ENCODE assay signal across 33 cellular contexts in genomic region chr6:74366634-74367033, GRCh38.
DNase-seq lines count a peak whose midpoint lies in the region; ATAC-seq and TF ChIP-seq lines count a peak whose summit lies in the region.
"Had no signal": no experiment of that assay in that cellular context is flagged by ENCODE, and none has a peak within 500 bp of the region (broad histone marks: within the 10 kb centered on the region; RNA-seq: fewer than 3 reads in every experiment).

No MANE protein-coding gene starts in this region.

- no peaks in the 10 kb centered on the region for H3K79me2 ChIP-seq in ACC112 (ENCODE audit: control insufficient read depth, insufficient read depth, low read length, unreplicated experiment)

- H3K4me1 ChIP-seq in ACC112 (ENCODE audit: control insufficient read depth, insufficient read depth, low read length, unreplicated experiment) = peaks cover 42% of the 10 kb centered on the region
- H3K4me1 ChIP-seq: ascending aorta, gastroesophageal sphincter, left ventricle myocardium inferior, uterus had no signal

- no peak for ATAC-seq in HG02973 (IDR thresholded peaks at IDR 0.05; ENCODE audit: unreplicated experiment)
- ATAC-seq: activated naive CD4-positive, alpha-beta T cell treated with anti-CD3 and anti-CD28 coated beads, Interleukin-2, amount 50 U/mL, for 72 hours; gastroesophageal sphincter; naive thymus-derived CD8-positive, alpha-beta T cell; stimulated activated naive CD8-positive, alpha-beta T cell treated with anti-CD3 and anti-CD28 coated beads, Interleukin-15, Interleukin-2, amounts not matched to agents 100 U/mL and 50 U/mL, for 24 hours had no signal

- peak; percentile 27 for DNase-seq in HPDE6-E6E7 (ENCODE audit: extremely low spot score)
- DNase-seq in astrocyte of the spinal cord (ENCODE audit: low read depth, low spot score) = peak; percentile 13
- peak; percentile 17 for DNase-seq in fibroblast of pulmonary artery (ENCODE audit: low read depth)
- no peak for DNase-seq in NCI-H748 (lab: John Stamatoyannopoulos, UW; ENCODE audit: unreplicated experiment)
- no peak for DNase-seq in ecto neural progenitor cell (ENCODE audit: low spot score)
- no peak for DNase-seq in coronary artery (ENCODE audit: low spot score)
- DNase-seq: 8988T; activated CD4-positive, alpha-beta T cell treated with anti-CD3 and anti-CD28 coated beads for 4 hours; activated T-cell treated with anti-CD3 and anti-CD28 coated beads for 4 hours; CD4-positive, alpha-beta memory T cell; dorsolateral prefrontal cortex; GOT3; hypothalamus; immature natural killer cell; left ventricle myocardium inferior; midbrain; MM.1S; naive thymus-derived CD8-positive, alpha-beta T cell; NCI-H1417; NCI-H2081; NCI-H226; NCI-H748 treated with DMSO at 0.1 percent for 48 hours; nucleus accumbens; SK-N-SH; stimulated activated naive CD8-positive, alpha-beta T cell treated with anti-CD3 and anti-CD28 coated beads, Interleukin-15, Interleukin-2, amounts not matched to agents 100 U/mL and 50 U/mL, for 24 hours; T-helper 2 cell; uterus had no signal

- H3K36me3 ChIP-seq in ACC112 (ENCODE audit: insufficient read depth, low read length) = no peaks in the 10 kb centered on the region
- H3K36me3 ChIP-seq: ascending aorta, gastroesophageal sphincter, left ventricle myocardium inferior, thoracic aorta, uterus had no signal

- no peaks in the 10 kb centered on the region for H3K27me3 ChIP-seq in ACC112 (ENCODE audit: insufficient read depth, low read length)
- H3K27me3 ChIP-seq: ascending aorta, dorsolateral prefrontal cortex, gastroesophageal sphincter had no signal

- peak overlapping the region; percentile 74 for H3K27ac ChIP-seq in ACC112 (ENCODE audit: low read depth, low read length)
- H3K27ac ChIP-seq in coronary artery = no peak overlapping the region
- H3K27ac ChIP-seq: ascending aorta, dorsolateral prefrontal cortex, gastroesophageal sphincter, left ventricle myocardium inferior, thoracic aorta, uterus had no signal

- H3K4me3 ChIP-seq in ACC112 (ENCODE audit: low read depth, low read length) = no peak overlapping the region
- no peak overlapping the region for H3K4me3 ChIP-seq in astrocyte of the spinal cord (ENCODE audit: low read depth, low read length)
- H3K4me3 ChIP-seq in fibroblast of pulmonary artery (replicated peaks; ENCODE audit: low read depth, low read length) = no peak overlapping the region
- H3K4me3 ChIP-seq in coronary artery = no peak overlapping the region
- H3K4me3 ChIP-seq: ascending aorta, dorsolateral prefrontal cortex, gastroesophageal sphincter, left ventricle myocardium inferior, thoracic aorta, uterus had no signal

- no peak overlapping the region for H2AFZ ChIP-seq in ACC112 (ENCODE audit: low read length, unreplicated experiment)

- in situ Hi-C loops in astrocyte of the spinal cord (cut with HindIII; ENCODE audit: low sequenced_read_pairs) = no loop called here

- no peak for TF ChIP-seq CTCF in astrocyte of the spinal cord (IDR thresholded peaks at IDR 0.05; ENCODE audit: low read depth, low read length)
- no peak for TF ChIP-seq CTCF in fibroblast of pulmonary artery (IDR thresholded peaks at IDR 0.05; ENCODE audit: low read length, missing control alignments)
- no peak for TF ChIP-seq CTCF in coronary artery (IDR thresholded peaks at IDR 0.05)

Comparison
In these comparisons a context has a peak if more than half of its experiments do, and no peak if none do; other contexts are left out.
1. DNase-seq: peak in HPDE6-E6E7 (single experiment), astrocyte of the spinal cord (single experiment) and fibroblast of pulmonary artery (single experiment); none in NCI-H748 (single experiment), ecto neural progenitor cell (single experiment) and coronary artery (single experiment).